In the genomic region with DNA sequence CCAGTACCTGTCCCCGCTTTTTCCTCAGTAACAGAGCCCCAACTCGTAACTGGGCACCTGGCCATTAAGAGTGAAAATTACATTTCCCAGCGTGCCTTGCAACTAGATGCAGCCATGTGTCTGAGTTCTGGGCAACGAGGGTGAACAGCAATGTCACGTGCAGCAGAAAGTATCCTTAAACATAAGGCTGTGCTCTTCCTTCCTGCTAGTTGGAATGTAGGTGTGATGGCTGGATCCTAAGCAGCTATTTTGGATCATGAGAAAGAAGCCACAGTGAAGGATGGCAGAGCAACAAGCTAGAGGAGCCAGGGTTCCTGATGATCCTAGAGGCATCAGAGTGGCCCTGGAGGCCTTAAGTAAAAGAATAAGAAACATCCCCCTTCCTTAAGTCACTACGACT, we compare ENCODE assay signal across 33 cellular contexts. TPM values are rescaled to one million over a fixed set of nuclear protein-coding genes. Genes with fewer than 3 reads are reported as not detected.
"Had no signal": no experiment of that assay in that cellular context is flagged by ENCODE, and none has a peak within 500 bp of the region (broad histone marks: within the 10 kb centered on the region; RNA-seq: fewer than 3 reads in every experiment).

No MANE protein-coding gene starts in this region.

- H3K27me3 Mint-ChIP-seq: brain had no signal

- H3K9me3 Mint-ChIP-seq: activated CD4-positive, alpha-beta memory T cell treated with anti-CD3 and anti-CD28 coated beads, Interleukin-2, amount 10 ng/mL, durations not matched to agents 7 days and 5 days; activated naive CD4-positive, alpha-beta T cell treated with anti-CD3 and anti-CD28 coated beads, Interleukin-2, amount 10 ng/mL, durations not matched to agents 7 days and 5 days; activated naive CD8-positive, alpha-beta T cell treated with anti-CD3 and anti-CD28 coated beads, Interleukin-2, amount 50 U/mL, for 24 hours; T-cell had no signal

- H3K4me3 Mint-ChIP-seq: activated CD4-positive, alpha-beta memory T cell treated with anti-CD3 and anti-CD28 coated beads, Interleukin-2, amount 10 ng/mL, durations not matched to agents 7 days and 5 days; activated CD8-positive, alpha-beta memory T cell treated with anti-CD3 and anti-CD28 coated beads, Interleukin-2, amount 10 ng/mL, durations not matched to agents 7 days and 5 days; activated naive CD4-positive, alpha-beta T cell treated with anti-CD3 and anti-CD28 coated beads, Interleukin-2, amount 10 ng/mL, durations not matched to agents 7 days and 5 days; activated naive CD8-positive, alpha-beta T cell; activated naive CD8-positive, alpha-beta T cell treated with anti-CD3 and anti-CD28 coated beads, Interleukin-2, amount 50 U/mL, for 24 hours; T-cell; T-helper 17 cell had no signal

- H3K36me3 ChIP-seq: SJCRH30, WERI-Rb-1 had no signal

- H3K9me3 ChIP-seq: SJCRH30 had no signal

- H3K4me3 ChIP-seq: SJCRH30, SK-N-MC had no signal

- H3K36me3 Mint-ChIP-seq: activated CD8-positive, alpha-beta memory T cell treated with anti-CD3 and anti-CD28 coated beads, Interleukin-2, amount 10 ng/mL, durations not matched to agents 7 days and 5 days; activated naive CD4-positive, alpha-beta T cell treated with anti-CD3 and anti-CD28 coated beads, Interleukin-2, amount 10 ng/mL, durations not matched to agents 7 days and 5 days; activated naive CD8-positive, alpha-beta T cell; brain; T-cell had no signal

- DNase-seq: activated CD4-positive, alpha-beta memory T cell treated with anti-CD3 and anti-CD28 coated beads, Interleukin-2, amount 10 ng/mL, durations not matched to agents 7 days and 5 days; activated CD4-positive, alpha-beta T cell treated with anti-CD3 and anti-CD28 coated beads for 1 hour; activated CD4-positive, alpha-beta T cell treated with anti-CD3 and anti-CD28 coated beads for 48 hours; activated CD4-positive, CD25-positive, alpha-beta regulatory T cell; activated CD8-positive, alpha-beta memory T cell treated with anti-CD3 and anti-CD28 coated beads for 24 hours; activated CD8-positive, alpha-beta memory T cell treated with anti-CD3 and anti-CD28 coated beads, Interleukin-2, amount 10 ng/mL, durations not matched to agents 7 days and 5 days; activated CD8-positive, alpha-beta memory T cell treated with anti-CD3 and anti-CD28 coated beads, Interleukin-2, amount 50 U/mL, for 48 hours; activated effector memory CD4-positive, alpha-beta T cell treated with Interleukin-2 at 50 U/mL for 16 hours; activated naive CD4-positive, alpha-beta T cell treated with anti-CD3 and anti-CD28 coated beads, Interleukin-2, amount 10 ng/mL, durations not matched to agents 7 days and 5 days; activated naive CD8-positive, alpha-beta T cell treated with anti-CD3 and anti-CD28 coated beads, Interleukin-2, amount 50 U/mL, for 24 hours; activated T-cell treated with anti-CD3 and anti-CD28 coated beads, Interleukin-2, amount 50 U/mL, for 48 hours; anterior cingulate cortex; caudate nucleus; cerebellar nuclear complex; Karpas-422; NCI-H1048; NCI-H1436; NCI-H1694 treated with DMSO at 0.1 percent for 48 hours; NCI-H2029; NCI-H345; NCI-H524 treated with DMSO at 0.1 percent for 48 hours; SHP77; SJCRH30; T-cell; T-helper 17 cell; T-helper 9 cell; WERI-Rb-1 had no signal

- H3K27ac Mint-ChIP-seq: activated CD4-positive, alpha-beta memory T cell treated with anti-CD3 and anti-CD28 coated beads, Interleukin-2, amount 10 ng/mL, durations not matched to agents 7 days and 5 days; activated CD8-positive, alpha-beta memory T cell treated with anti-CD3 and anti-CD28 coated beads, Interleukin-2, amount 10 ng/mL, durations not matched to agents 7 days and 5 days; activated naive CD4-positive, alpha-beta T cell treated with anti-CD3 and anti-CD28 coated beads, Interleukin-2, amount 10 ng/mL, durations not matched to agents 7 days and 5 days; activated naive CD8-positive, alpha-beta T cell; activated naive CD8-positive, alpha-beta T cell treated with anti-CD3 and anti-CD28 coated beads, Interleukin-2, amount 50 U/mL, for 24 hours; T-cell; T-helper 17 cell had no signal

- H3K27me3 ChIP-seq: SJCRH30 had no signal

- FAIRE-seq: bronchial epithelial cell had no signal

- H3K27ac ChIP-seq: SJCRH30, SK-N-MC, WERI-Rb-1 had no signal

RNA-seq across cellular contexts. Expression of a gene that starts 51.5 kb away (rescaled TPM):
- total RNA-seq: MCF 10A, RPMI7951 had no signal
